Comparison of ENCODE assay signal across 30 cellular contexts in genomic region chr6:112920994-112921393, GRCh38.
"Had no signal": no experiment of that assay in that cellular context is flagged by ENCODE, and none has a peak within 500 bp of the region (broad histone marks: within the 10 kb centered on the region; RNA-seq: fewer than 3 reads in every experiment).

No MANE protein-coding gene starts in this region.

- H3K4me1 ChIP-seq: colonic mucosa, foreskin keratinocyte, gastroesophageal sphincter, heart right ventricle, right lobe of liver, suprapubic skin, vagina had no signal

- H3K9me3 ChIP-seq: colonic mucosa, ovary, right lobe of liver, vagina had no signal

- ATAC-seq: esophagus mucosa; foreskin keratinocyte; gastroesophageal sphincter; heart right ventricle; left lobe of liver; right lobe of liver; stimulated activated naive CD8-positive, alpha-beta T cell treated with anti-CD3 and anti-CD28 coated beads, Interleukin-15, amount 100 ng/mL, for 72 hours had no signal

- H3K27ac ChIP-seq: colonic mucosa, foreskin keratinocyte, gastroesophageal sphincter, heart right ventricle, ovary, right lobe of liver, suprapubic skin, transverse colon, vagina had no signal

- DNase-seq: colonic mucosa; effector CD8-positive, alpha-beta T cell; foreskin keratinocyte; glutamatergic neuron; heart right ventricle; hypothalamus; immature natural killer cell; islet precursor cell; naive B cell; nephron progenitor cell; nucleus accumbens; ovary; right lobe of liver; small intestine; stimulated activated CD4-positive, alpha-beta T cell treated with anti-CD3 and anti-CD28 coated beads, Interleukin-12 subunit alpha, Interleukin-12 subunit beta, amount 100 ng/mL, for 4 hours; stimulated activated CD4-positive, alpha-beta T cell treated with anti-CD3 and anti-CD28 coated beads, Interleukin-1b, Interleukin-23, amount 100 ng/mL, for 48 hours; stimulated activated CD4-positive, alpha-beta T cell treated with anti-CD3 and anti-CD28 coated beads, Interleukin-4, amount 100 ng/mL, for 1 hour; stimulated activated CD8-positive, alpha-beta memory T cell treated with anti-CD3 and anti-CD28 coated beads, Interleukin-4, amount 100 ng/mL, for 48 hours; stimulated activated naive CD4-positive, alpha-beta T cell; stimulated activated naive CD8-positive, alpha-beta T cell treated with anti-CD3 and anti-CD28 coated beads, Interleukin-15, amount 100 ng/mL, for 72 hours; transverse colon had no signal

- H3K27ac Mint-ChIP-seq: dendritic cell treated with granulocyte-macrophage colony-stimulating factor and Interleukin-4, amounts not matched to agents 40 ng/mL and 50 ng/mL, for 4 days; immature natural killer cell; memory B cell; naive B cell; nephron progenitor cell; stimulated activated naive CD8-positive, alpha-beta T cell treated with anti-CD3 and anti-CD28 coated beads, Interleukin-15, amount 100 ng/mL, for 72 hours had no signal

- H3K4me3 ChIP-seq: colonic mucosa, gastroesophageal sphincter, heart right ventricle, lung, ovary, right lobe of liver, suprapubic skin, transverse colon, vagina had no signal

- H3K4me1 Mint-ChIP-seq: central memory CD8-positive, alpha-beta T cell; immature natural killer cell; memory B cell; naive B cell; nephron progenitor cell; stimulated activated naive CD8-positive, alpha-beta T cell treated with anti-CD3 and anti-CD28 coated beads, Interleukin-15, amount 100 ng/mL, for 72 hours had no signal

- H3K27me3 ChIP-seq: colonic mucosa, foreskin keratinocyte, gastroesophageal sphincter, heart right ventricle, ovary, right lobe of liver, suprapubic skin, transverse colon, vagina had no signal

- H3K9me3 Mint-ChIP-seq: stimulated activated naive CD8-positive, alpha-beta T cell treated with anti-CD3 and anti-CD28 coated beads, Interleukin-15, amount 100 ng/mL, for 72 hours had no signal

- H3K27me3 Mint-ChIP-seq: central memory CD8-positive, alpha-beta T cell; dendritic cell treated with granulocyte-macrophage colony-stimulating factor and Interleukin-4, amounts not matched to agents 40 ng/mL and 50 ng/mL, for 4 days; naive B cell; stimulated activated naive CD8-positive, alpha-beta T cell treated with anti-CD3 and anti-CD28 coated beads, Interleukin-15, amount 100 ng/mL, for 72 hours had no signal

- H3K36me3 Mint-ChIP-seq: immature natural killer cell had no signal

- H3K4me3 Mint-ChIP-seq: central memory CD8-positive, alpha-beta T cell; dendritic cell treated with granulocyte-macrophage colony-stimulating factor and Interleukin-4, amounts not matched to agents 40 ng/mL and 50 ng/mL, for 4 days; immature natural killer cell; memory B cell; naive B cell; nephron progenitor cell; stimulated activated naive CD8-positive, alpha-beta T cell treated with anti-CD3 and anti-CD28 coated beads, Interleukin-15, amount 100 ng/mL, for 72 hours had no signal

- H3K36me3 ChIP-seq: colonic mucosa, gastroesophageal sphincter, heart right ventricle, ovary, right lobe of liver, suprapubic skin, transverse colon, vagina had no signal
